Comparison of ENCODE assay signal across 18 cellular contexts in the genomic region with DNA sequence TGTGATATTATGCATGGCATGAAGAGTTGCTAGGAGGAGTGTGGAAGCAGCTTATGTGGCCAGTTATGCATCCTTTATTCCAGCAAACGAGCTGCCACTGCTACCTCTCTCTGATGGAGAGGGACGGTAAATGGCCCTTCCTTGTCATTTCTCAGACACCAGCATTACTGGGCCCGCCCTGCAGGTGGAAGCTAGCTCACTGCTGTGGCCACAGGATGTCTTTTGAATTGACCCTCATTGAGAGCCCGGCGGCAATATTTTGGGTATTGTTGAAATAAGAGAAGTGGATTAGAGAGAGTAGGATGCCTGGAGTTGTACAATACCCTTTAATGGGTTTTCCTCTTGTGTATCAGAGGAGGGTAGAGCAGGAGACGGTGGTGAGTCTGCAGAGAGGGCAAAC. TPM values are rescaled to one million over a fixed set of nuclear protein-coding genes. Genes with fewer than 3 reads are reported as not detected.
DNase-seq lines count a peak whose midpoint lies in the region; ATAC-seq and TF ChIP-seq lines count a peak whose summit lies in the region.
"Had no signal": no experiment of that assay in that cellular context is flagged by ENCODE, and none has a peak within 500 bp of the region (broad histone marks: within the 10 kb centered on the region; RNA-seq: fewer than 3 reads in every experiment).

No MANE protein-coding gene starts in this region.

- ATAC-seq in HG03280 (IDR thresholded peaks at IDR 0.05; ENCODE audit: unreplicated experiment) = no peak
- ATAC-seq in natural killer cell treated with Interleukin-12 subunit alpha and Interleukin-12 subunit beta and Interleukin-15 and Interleukin-18, amount 100 ng/mL, for 72 hours = no peak
- ATAC-seq: left ventricle myocardium superior; stimulated activated naive CD8-positive, alpha-beta T cell treated with anti-CD3 and anti-CD28 coated beads, Interleukin-15, Interleukin-2, amounts not matched to agents 100 U/mL and 50 U/mL, for 24 hours had no signal

- H3K27ac Mint-ChIP-seq in nephron progenitor cell = no peak overlapping the region
- no peak overlapping the region for H3K27ac Mint-ChIP-seq in natural killer cell treated with Interleukin-12 subunit alpha and Interleukin-12 subunit beta and Interleukin-15 and Interleukin-18, amount 100 ng/mL, for 72 hours
- H3K27ac Mint-ChIP-seq: activated naive CD8-positive, alpha-beta T cell treated with anti-CD3 and anti-CD28 coated beads for 36 hours had no signal

- H3K9me3 Mint-ChIP-seq in nephron progenitor cell = no peaks in the 10 kb centered on the region
- peaks cover 6% of the 10 kb centered on the region for H3K9me3 Mint-ChIP-seq in natural killer cell treated with Interleukin-12 subunit alpha and Interleukin-12 subunit beta and Interleukin-15 and Interleukin-18, amount 100 ng/mL, for 72 hours
- H3K9me3 Mint-ChIP-seq: activated naive CD8-positive, alpha-beta T cell treated with anti-CD3 and anti-CD28 coated beads for 36 hours had no signal

- H3K4me3 Mint-ChIP-seq in nephron progenitor cell = peak overlapping the region; percentile 0
- no peak overlapping the region for H3K4me3 Mint-ChIP-seq in natural killer cell treated with Interleukin-12 subunit alpha and Interleukin-12 subunit beta and Interleukin-15 and Interleukin-18, amount 100 ng/mL, for 72 hours
- H3K4me3 Mint-ChIP-seq: activated naive CD8-positive, alpha-beta T cell treated with anti-CD3 and anti-CD28 coated beads for 36 hours had no signal

- CTCF ChIA-PET in GM10248 (lab: Yijun Ruan, JAX) = interaction anchor here (4.1 kb wide), 1 partner anchor 52 kb away, joined by 15 read pairs; no protein-coding TSS in a partner anchor

- TF ChIP-seq CTCF in nephron progenitor cell (IDR thresholded peaks at IDR 0.05) = no peak
- TF ChIP-seq CTCF in GM10248 (IDR thresholded peaks at IDR 0.05; ENCODE audit: control extremely low read depth, extremely low read depth, low read depth, missing control alignments) = no peak

- DNase-seq in DMS53 (lab: John Stamatoyannopoulos, UW) (peak; percentile 10), DMS53 treated with DMSO at 0.1 percent for 48 hours (lab: John Stamatoyannopoulos, UW; ENCODE audit: unreplicated experiment) (no peak), NAMALWA (ENCODE audit: low spot score) (peak; percentile 3), cerebellar cortex (ENCODE audit: low spot score) (peak; percentile 75), nephron progenitor cell (peak; percentile 29), GM10248 (ENCODE audit: extremely low spot score) (no peak)
- no peak for DNase-seq in natural killer cell treated with Interleukin-12 subunit alpha and Interleukin-12 subunit beta and Interleukin-15 and Interleukin-18, amount 100 ng/mL, for 72 hours (ENCODE audit: low spot score)
- DNase-seq: activated CD4-positive, alpha-beta T cell treated with anti-CD3 and anti-CD28 coated beads, Interleukin-2, amount 50 U/mL, for 48 hours; activated naive CD8-positive, alpha-beta T cell treated with anti-CD3 and anti-CD28 coated beads for 36 hours; activated T-cell treated with anti-CD3 and anti-CD28 coated beads, Interleukin-2, amount 50 U/mL, for 48 hours; DMS79; Karpas-422; left ventricle myocardium superior; NCI-H526 treated with DMSO at 0.1 percent for 48 hours; spleen; stimulated activated naive CD8-positive, alpha-beta T cell treated with anti-CD3 and anti-CD28 coated beads, Interleukin-15, Interleukin-2, amounts not matched to agents 100 U/mL and 50 U/mL, for 24 hours; upper lobe of left lung had no signal

- POLR2A ChIA-PET in GM10248 (lab: Yijun Ruan, JAX) = no interaction called here

- H3K36me3 Mint-ChIP-seq in nephron progenitor cell (ENCODE audit: low read depth) = no peaks in the 10 kb centered on the region
- H3K36me3 Mint-ChIP-seq in natural killer cell treated with Interleukin-12 subunit alpha and Interleukin-12 subunit beta and Interleukin-15 and Interleukin-18, amount 100 ng/mL, for 72 hours = no peaks in the 10 kb centered on the region
- H3K36me3 Mint-ChIP-seq: activated naive CD8-positive, alpha-beta T cell treated with anti-CD3 and anti-CD28 coated beads for 36 hours had no signal

- peaks cover 31% of the 10 kb centered on the region for H3K4me1 Mint-ChIP-seq in nephron progenitor cell
- peaks cover 0 to 6% of the 10 kb centered on the region in 2 donors for H3K4me1 Mint-ChIP-seq in natural killer cell treated with Interleukin-12 subunit alpha and Interleukin-12 subunit beta and Interleukin-15 and Interleukin-18, amount 100 ng/mL, for 72 hours (ENCODE audit: low read depth in 2 of 2)

- peaks cover 76% of the 10 kb centered on the region for H3K27me3 Mint-ChIP-seq in nephron progenitor cell (ENCODE audit: low read depth, poor library complexity)
- H3K27me3 Mint-ChIP-seq in natural killer cell treated with Interleukin-12 subunit alpha and Interleukin-12 subunit beta and Interleukin-15 and Interleukin-18, amount 100 ng/mL, for 72 hours = peaks cover 48 to 55% of the 10 kb centered on the region in 2 donors

RNA-seq across cellular contexts. Expression of a gene that starts 1.5 kb away (rescaled TPM):
- total RNA-seq in natural killer cell treated with Interleukin-12 subunit alpha and Interleukin-12 subunit beta and Interleukin-15 and Interleukin-18, amount 100 ng/mL, for 72 hours = 1 to 10 TPM; 1.1 to 1.7 TPM

Comparison
In these comparisons a context has a peak if more than half of its experiments do, and no peak if none do; other contexts are left out.
1. DNase-seq: peak in DMS53 (single experiment), NAMALWA (single experiment), cerebellar cortex (single experiment) and nephron progenitor cell (single experiment); none in DMS53 treated with DMSO at 0.1 percent for 48 hours (single experiment), natural killer cell treated with Interleukin-12 subunit alpha and Interleukin-12 subunit beta and Interleukin-15 and Interleukin-18, amount 100 ng/mL, for 72 hours (single experiment) and GM10248 (single experiment).